8 cellular contexts compared by ENCODE assay signal in genomic region chr11:73376168-73376802, GRCh38. TPM values are rescaled to one million over a fixed set of nuclear protein-coding genes. Genes with fewer than 3 reads are reported as not detected.
DNase-seq lines count a peak whose midpoint lies in the region; TF ChIP-seq lines count a peak whose summit lies in the region.

Gene RELT (plus strand): TSS chr11:73376399. CDS start chr11:73389137, 12,738 bp downstream.

- peak within 1 kb of the TSS; percentile 92 for H3K4me3 Mint-ChIP-seq in activated naive CD4-positive, alpha-beta T cell treated with anti-CD3 and anti-CD28 coated beads for 36 hours

- H3K4me1 Mint-ChIP-seq in activated naive CD4-positive, alpha-beta T cell treated with anti-CD3 and anti-CD28 coated beads for 36 hours (ENCODE audit: low read depth), result peaks cover 45% of the 10 kb centered on the region

- H3K4me1 ChIP-seq in MM.1S (ENCODE audit: low read length), result peaks cover 37% of the 10 kb centered on the region

- H3K79me2 ChIP-seq in MM.1S (ENCODE audit: low read length), result peaks cover 49% of the 10 kb centered on the region

- intact Hi-C loops in activated naive CD4-positive, alpha-beta T cell treated with anti-CD3 and anti-CD28 coated beads for 36 hours (cut with micrococcal nuclease), result loop anchor here (1.0 to 10.0 kb wide), 10 partner anchors 17 to 501 kb away; partner anchors contain the start of genes COA4, FAM168A, FCHSD2 and MRPL48

- CTCF ChIA-PET in activated naive CD4-positive, alpha-beta T cell treated with anti-CD3 and anti-CD28 coated beads for 36 hours (lab: Charles Lee), result interaction anchor here (0.6 to 5.1 kb wide), 3 partner anchors 17 to 1270 kb away, joined by 3 to 36 read pairs (median 7); no protein-coding TSS in a partner anchor

- peaks cover 9% of the 10 kb centered on the region; the same call in 1 of the 2 replicates for H3F3A ChIP-seq in MM.1S (ENCODE audit: insufficient read depth, low read length)

- no peaks in the 10 kb centered on the region for H3K9me2 ChIP-seq in MM.1S (replicated peaks; ENCODE audit: insufficient read depth, low read length)

- peaks cover 1% of the 10 kb centered on the region; the same call in 1 of the 2 replicates for H3K36me3 ChIP-seq in GM06990 (ENCODE audit: control insufficient read depth, insufficient read depth, low read length)
- no peaks in the 10 kb centered on the region for H3K36me3 ChIP-seq in MM.1S (replicated peaks; ENCODE audit: insufficient read depth, low read length)

- TF ChIP-seq CTCF in GM06990 (IDR thresholded peaks at IDR 0.05; ENCODE audit: insufficient read depth, low read length, poor library complexity, severe bottlenecking) (peak; percentile 73), MM.1S (IDR thresholded peaks at IDR 0.05; ENCODE audit: low read length) (peak; percentile 87)

- H3K27me3 ChIP-seq in GM06990 (replicated peaks; ENCODE audit: control insufficient read depth, insufficient read depth, low read length), result no peaks in the 10 kb centered on the region
- H3K27me3 ChIP-seq in MM.1S (replicated peaks; ENCODE audit: insufficient read depth, low read length), result no peaks in the 10 kb centered on the region

- H3K9me3 ChIP-seq in MM.1S (replicated peaks; ENCODE audit: insufficient read depth, low read length), result no peaks in the 10 kb centered on the region

- peak within 1 kb of the TSS; percentile 88 for H3K4me2 ChIP-seq in MM.1S (ENCODE audit: low read depth, low read length)

- peak within 1 kb of the TSS; percentile 98 for H3K9ac ChIP-seq in MM.1S (ENCODE audit: low read length)

- H2AFZ ChIP-seq in MM.1S (ENCODE audit: low read length), result peak within 1 kb of the TSS; percentile 75

- peak within 1 kb of the TSS; percentile 91 for H3K27ac Mint-ChIP-seq in activated naive CD4-positive, alpha-beta T cell treated with anti-CD3 and anti-CD28 coated beads for 36 hours

- H3K4me3 ChIP-seq in GM06990 (replicated peaks; ENCODE audit: low read depth, low read length), result peak within 1 kb of the TSS; percentile 98
- peak within 1 kb of the TSS; percentile 92 for H3K4me3 ChIP-seq in MM.1S (ENCODE audit: low read length)

- H3K36me3 Mint-ChIP-seq in activated naive CD4-positive, alpha-beta T cell treated with anti-CD3 and anti-CD28 coated beads for 36 hours (ENCODE audit: low read depth), result peaks cover 4% of the 10 kb centered on the region

- H3K9me3 Mint-ChIP-seq in activated naive CD4-positive, alpha-beta T cell treated with anti-CD3 and anti-CD28 coated beads for 36 hours, result no peaks in the 10 kb centered on the region

- H4K20me1 ChIP-seq in MM.1S (ENCODE audit: insufficient read depth, low read length), result peaks cover 6% of the 10 kb centered on the region; the same call in 1 of the 2 replicates

- H3K27me3 Mint-ChIP-seq in activated naive CD4-positive, alpha-beta T cell treated with anti-CD3 and anti-CD28 coated beads for 36 hours (ENCODE audit: low read depth), result no peaks in the 10 kb centered on the region

- H3K27ac ChIP-seq in MM.1S (ENCODE audit: low read length) (peak within 1 kb of the TSS; percentile 69; the same call in 1 of the 2 replicates), temporal lobe (ENCODE audit: low read depth, low read length) (peak within 1 kb of the TSS; percentile 64)

- DNase-seq in GM06990 (ENCODE audit: extremely low read depth, insufficient read length) (peak; percentile 97), HCEC 1CT (peak; percentile 91), MM.1S (peak; percentile 92), SK-N-DZ (ENCODE audit: low spot score) (peak; percentile 87), germinal center (ENCODE audit: low spot score) (peak; percentile 96), occipital lobe (lab: John Stamatoyannopoulos, UW) (peak; percentile 82)
- peak; percentile 91 for DNase-seq in activated naive CD4-positive, alpha-beta T cell treated with anti-CD3 and anti-CD28 coated beads for 36 hours

RNA-seq across cellular contexts. Expression of gene RELT, which starts in this region (rescaled TPM):
- polyA plus RNA-seq in SK-N-DZ (2014; cell fraction: cytosol; rRNA removed), result 14.9 and 15.9 TPM in 2 replicates
- polyA plus RNA-seq in SK-N-DZ (2014; cell fraction: nucleus; rRNA removed), result 39.1 and 40.6 TPM in 2 replicates
- 10 to 100 TPM; 17.9 to 18.5 TPM for total RNA-seq in activated naive CD4-positive, alpha-beta T cell treated with anti-CD3 and anti-CD28 coated beads for 36 hours
- 1.6 TPM for total RNA-seq in occipital lobe
- 1.5 TPM for total RNA-seq in temporal lobe

Comparison
In these comparisons a context has a peak if more than half of its experiments do, and no peak if none do; other contexts are left out.
1. Peak in every context shown above with its lines: DNase-seq, H3K4me3 ChIP-seq and H3K27ac ChIP-seq.